2 cellular contexts compared by ENCODE assay signal in the genomic region with DNA sequence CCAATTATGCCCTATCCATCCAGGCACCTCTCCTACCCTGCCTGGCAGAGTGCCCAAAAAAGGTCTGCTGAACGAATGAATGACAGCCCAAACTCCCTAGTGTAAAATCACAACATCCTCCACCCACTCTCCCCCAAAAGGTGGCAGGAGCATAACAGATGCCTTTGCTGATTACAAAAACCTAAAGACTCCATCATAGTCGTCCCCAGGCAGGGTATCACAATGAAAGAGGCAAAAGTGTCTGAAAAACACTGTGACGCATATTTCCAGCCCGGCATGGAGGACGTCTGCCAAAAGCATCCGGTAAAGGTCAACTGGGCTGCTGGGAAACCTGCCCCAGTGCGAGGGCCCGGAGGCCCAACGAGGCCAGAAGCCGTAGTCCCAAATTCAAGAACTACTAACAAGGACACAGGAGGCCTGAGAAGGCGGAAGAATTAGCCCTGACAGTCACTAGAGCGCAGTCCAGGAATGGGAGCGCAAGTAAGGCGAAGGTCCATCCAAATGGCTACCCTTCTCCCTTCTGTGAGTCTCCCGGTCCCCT.
TF ChIP-seq lines count a peak whose summit lies in the region.

No MANE protein-coding gene starts in this region.

TF ChIP-seq in HEK293T, 16 proteins besides CTCF, POLR2A, EP300 and RAD21:
- TF ChIP-seq, protein P1, sequence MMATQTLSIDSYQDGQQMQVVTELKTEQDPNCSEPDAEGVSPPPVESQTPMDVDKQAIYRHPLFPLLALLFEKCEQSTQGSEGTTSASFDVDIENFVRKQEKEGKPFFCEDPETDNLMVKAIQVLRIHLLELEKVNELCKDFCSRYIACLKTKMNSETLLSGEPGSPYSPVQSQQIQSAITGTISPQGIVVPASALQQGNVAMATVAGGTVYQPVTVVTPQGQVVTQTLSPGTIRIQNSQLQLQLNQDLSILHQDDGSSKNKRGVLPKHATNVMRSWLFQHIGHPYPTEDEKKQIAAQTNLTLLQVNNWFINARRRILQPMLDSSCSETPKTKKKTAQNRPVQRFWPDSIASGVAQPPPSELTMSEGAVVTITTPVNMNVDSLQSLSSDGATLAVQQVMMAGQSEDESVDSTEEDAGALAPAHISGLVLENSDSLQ (IDR thresholded peaks at IDR 0.05), result peak; percentile 58
- TF ChIP-seq FOXA1 (IDR thresholded peaks at IDR 0.05), result no peak

TF ChIP-seq in K562, 482 proteins besides CTCF, POLR2A, EP300 and RAD21:
- TF ChIP-seq, protein P2, sequence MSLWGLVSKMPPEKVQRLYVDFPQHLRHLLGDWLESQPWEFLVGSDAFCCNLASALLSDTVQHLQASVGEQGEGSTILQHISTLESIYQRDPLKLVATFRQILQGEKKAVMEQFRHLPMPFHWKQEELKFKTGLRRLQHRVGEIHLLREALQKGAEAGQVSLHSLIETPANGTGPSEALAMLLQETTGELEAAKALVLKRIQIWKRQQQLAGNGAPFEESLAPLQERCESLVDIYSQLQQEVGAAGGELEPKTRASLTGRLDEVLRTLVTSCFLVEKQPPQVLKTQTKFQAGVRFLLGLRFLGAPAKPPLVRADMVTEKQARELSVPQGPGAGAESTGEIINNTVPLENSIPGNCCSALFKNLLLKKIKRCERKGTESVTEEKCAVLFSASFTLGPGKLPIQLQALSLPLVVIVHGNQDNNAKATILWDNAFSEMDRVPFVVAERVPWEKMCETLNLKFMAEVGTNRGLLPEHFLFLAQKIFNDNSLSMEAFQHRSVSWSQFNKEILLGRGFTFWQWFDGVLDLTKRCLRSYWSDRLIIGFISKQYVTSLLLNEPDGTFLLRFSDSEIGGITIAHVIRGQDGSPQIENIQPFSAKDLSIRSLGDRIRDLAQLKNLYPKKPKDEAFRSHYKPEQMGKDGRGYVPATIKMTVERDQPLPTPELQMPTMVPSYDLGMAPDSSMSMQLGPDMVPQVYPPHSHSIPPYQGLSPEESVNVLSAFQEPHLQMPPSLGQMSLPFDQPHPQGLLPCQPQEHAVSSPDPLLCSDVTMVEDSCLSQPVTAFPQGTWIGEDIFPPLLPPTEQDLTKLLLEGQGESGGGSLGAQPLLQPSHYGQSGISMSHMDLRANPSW (CRISPR knock-in tag; IDR thresholded peaks at IDR 0.05), result 0 out of 2 replicates have a peak, but pooled peaks have one; percentile 59
- no peak for TF ChIP-seq EP400 (IDR thresholded peaks at IDR 0.05)
- TF ChIP-seq, protein P3, sequence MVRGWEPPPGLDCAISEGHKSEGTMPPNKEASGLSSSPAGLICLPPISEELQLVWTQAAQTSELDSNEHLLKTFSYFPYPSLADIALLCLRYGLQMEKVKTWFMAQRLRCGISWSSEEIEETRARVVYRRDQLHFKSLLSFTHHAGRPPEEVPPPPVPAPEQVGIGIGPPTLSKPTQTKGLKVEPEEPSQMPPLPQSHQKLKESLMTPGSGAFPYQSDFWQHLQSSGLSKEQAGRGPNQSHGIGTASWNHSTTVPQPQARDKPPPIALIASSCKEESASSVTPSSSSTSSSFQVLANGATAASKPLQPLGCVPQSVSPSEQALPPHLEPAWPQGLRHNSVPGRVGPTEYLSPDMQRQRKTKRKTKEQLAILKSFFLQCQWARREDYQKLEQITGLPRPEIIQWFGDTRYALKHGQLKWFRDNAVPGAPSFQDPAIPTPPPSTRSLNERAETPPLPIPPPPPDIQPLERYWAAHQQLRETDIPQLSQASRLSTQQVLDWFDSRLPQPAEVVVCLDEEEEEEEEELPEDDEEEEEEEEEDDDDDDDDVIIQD (CRISPR knock-in tag; IDR thresholded peaks at IDR 0.05), result no peak
- TF ChIP-seq ZNF696 (CRISPR knock-in tag; conservative IDR thresholded peaks at IDR 0.05), result no peak
- TF ChIP-seq PHTF2 (CRISPR knock-in tag; IDR thresholded peaks at IDR 0.05), result no peak
- no peak for TF ChIP-seq MED1 (CRISPR knock-in tag; IDR thresholded peaks at IDR 0.05; ENCODE audit: borderline replicate concordance)
- no peak for TF ChIP-seq MCM3 (IDR thresholded peaks at IDR 0.05)
- TF ChIP-seq ETV6 (IDR thresholded peaks at IDR 0.05; ENCODE audit: borderline replicate concordance in 1 of 2, low read depth in 2 of 2, low read length in 1 of 2), result no peak
- TF ChIP-seq ETV6 (CRISPR knock-in tag; IDR thresholded peaks at IDR 0.05; ENCODE audit: borderline replicate concordance), result 0 out of 2 replicates have a peak, but pooled peaks have one; percentile 14
- TF ChIP-seq MXI1 (IDR thresholded peaks at IDR 0.05; ENCODE audit: low read depth, low read length), result no peak
- TF ChIP-seq, protein P4, sequence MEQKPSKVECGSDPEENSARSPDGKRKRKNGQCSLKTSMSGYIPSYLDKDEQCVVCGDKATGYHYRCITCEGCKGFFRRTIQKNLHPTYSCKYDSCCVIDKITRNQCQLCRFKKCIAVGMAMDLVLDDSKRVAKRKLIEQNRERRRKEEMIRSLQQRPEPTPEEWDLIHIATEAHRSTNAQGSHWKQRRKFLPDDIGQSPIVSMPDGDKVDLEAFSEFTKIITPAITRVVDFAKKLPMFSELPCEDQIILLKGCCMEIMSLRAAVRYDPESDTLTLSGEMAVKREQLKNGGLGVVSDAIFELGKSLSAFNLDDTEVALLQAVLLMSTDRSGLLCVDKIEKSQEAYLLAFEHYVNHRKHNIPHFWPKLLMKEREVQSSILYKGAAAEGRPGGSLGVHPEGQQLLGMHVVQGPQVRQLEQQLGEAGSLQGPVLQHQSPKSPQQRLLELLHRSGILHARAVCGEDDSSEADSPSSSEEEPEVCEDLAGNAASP (IDR thresholded peaks at IDR 0.05), result no peak
- TF ChIP-seq, protein P5, sequence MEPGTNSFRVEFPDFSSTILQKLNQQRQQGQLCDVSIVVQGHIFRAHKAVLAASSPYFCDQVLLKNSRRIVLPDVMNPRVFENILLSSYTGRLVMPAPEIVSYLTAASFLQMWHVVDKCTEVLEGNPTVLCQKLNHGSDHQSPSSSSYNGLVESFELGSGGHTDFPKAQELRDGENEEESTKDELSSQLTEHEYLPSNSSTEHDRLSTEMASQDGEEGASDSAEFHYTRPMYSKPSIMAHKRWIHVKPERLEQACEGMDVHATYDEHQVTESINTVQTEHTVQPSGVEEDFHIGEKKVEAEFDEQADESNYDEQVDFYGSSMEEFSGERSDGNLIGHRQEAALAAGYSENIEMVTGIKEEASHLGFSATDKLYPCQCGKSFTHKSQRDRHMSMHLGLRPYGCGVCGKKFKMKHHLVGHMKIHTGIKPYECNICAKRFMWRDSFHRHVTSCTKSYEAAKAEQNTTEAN (CRISPR knock-in tag; IDR thresholded peaks at IDR 0.05), result 0 out of 2 replicates have a peak, but pooled peaks have one; percentile 56
- TF ChIP-seq TBL1XR1 (IDR thresholded peaks at IDR 0.05; ENCODE audit: low read length in 2 of 2), result no peak
- TF ChIP-seq MCM5 (IDR thresholded peaks at IDR 0.05; ENCODE audit: low read depth), result no peak
- TF ChIP-seq NFIC (IDR thresholded peaks at IDR 0.05), result peak; percentile 93
- TF ChIP-seq, protein P6, sequence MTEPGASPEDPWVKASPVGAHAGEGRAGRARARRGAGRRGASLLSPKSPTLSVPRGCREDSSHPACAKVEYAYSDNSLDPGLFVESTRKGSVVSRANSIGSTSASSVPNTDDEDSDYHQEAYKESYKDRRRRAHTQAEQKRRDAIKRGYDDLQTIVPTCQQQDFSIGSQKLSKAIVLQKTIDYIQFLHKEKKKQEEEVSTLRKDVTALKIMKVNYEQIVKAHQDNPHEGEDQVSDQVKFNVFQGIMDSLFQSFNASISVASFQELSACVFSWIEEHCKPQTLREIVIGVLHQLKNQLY (CRISPR knock-in tag; conservative IDR thresholded peaks at IDR 0.05), result no peak
- TF ChIP-seq NFIX (CRISPR knock-in tag; IDR thresholded peaks at IDR 0.05; ENCODE audit: low read depth), result peak; percentile 28; the same call in 1 of the 2 replicates
- TF ChIP-seq SIN3A (IDR thresholded peaks at IDR 0.05; ENCODE audit: borderline replicate concordance in 2 of 2, control insufficient read depth in 1 of 2, low read depth in 2 of 2, low read length in 2 of 2), result 0 out of 4 replicates have a peak, but pooled peaks of 1 of the 2 experiments have one; percentile 44
- TF ChIP-seq ZNF24 (IDR thresholded peaks at IDR 0.05), result peak; percentile 94
- TF ChIP-seq CBFA2T3 (IDR thresholded peaks at IDR 0.05), result 0 out of 2 replicates have a peak, but pooled peaks have one; percentile 4
- TF ChIP-seq SAP30 (IDR thresholded peaks at IDR 0.05; ENCODE audit: borderline replicate concordance, insufficient read depth, low read depth, low read length, poor library complexity, severe bottlenecking), result no peak
- 0 out of 2 replicates have a peak, but pooled peaks have one; percentile 31 for TF ChIP-seq SRSF3 (IDR thresholded peaks at IDR 0.05; ENCODE audit: insufficient read depth, low read length)
- no peak for TF ChIP-seq MEIS2 (IDR thresholded peaks at IDR 0.05; ENCODE audit: partially characterized antibody)
- TF ChIP-seq ZNF121 (CRISPR knock-in tag; conservative IDR thresholded peaks at IDR 0.05), result no peak
- TF ChIP-seq, protein P7, sequence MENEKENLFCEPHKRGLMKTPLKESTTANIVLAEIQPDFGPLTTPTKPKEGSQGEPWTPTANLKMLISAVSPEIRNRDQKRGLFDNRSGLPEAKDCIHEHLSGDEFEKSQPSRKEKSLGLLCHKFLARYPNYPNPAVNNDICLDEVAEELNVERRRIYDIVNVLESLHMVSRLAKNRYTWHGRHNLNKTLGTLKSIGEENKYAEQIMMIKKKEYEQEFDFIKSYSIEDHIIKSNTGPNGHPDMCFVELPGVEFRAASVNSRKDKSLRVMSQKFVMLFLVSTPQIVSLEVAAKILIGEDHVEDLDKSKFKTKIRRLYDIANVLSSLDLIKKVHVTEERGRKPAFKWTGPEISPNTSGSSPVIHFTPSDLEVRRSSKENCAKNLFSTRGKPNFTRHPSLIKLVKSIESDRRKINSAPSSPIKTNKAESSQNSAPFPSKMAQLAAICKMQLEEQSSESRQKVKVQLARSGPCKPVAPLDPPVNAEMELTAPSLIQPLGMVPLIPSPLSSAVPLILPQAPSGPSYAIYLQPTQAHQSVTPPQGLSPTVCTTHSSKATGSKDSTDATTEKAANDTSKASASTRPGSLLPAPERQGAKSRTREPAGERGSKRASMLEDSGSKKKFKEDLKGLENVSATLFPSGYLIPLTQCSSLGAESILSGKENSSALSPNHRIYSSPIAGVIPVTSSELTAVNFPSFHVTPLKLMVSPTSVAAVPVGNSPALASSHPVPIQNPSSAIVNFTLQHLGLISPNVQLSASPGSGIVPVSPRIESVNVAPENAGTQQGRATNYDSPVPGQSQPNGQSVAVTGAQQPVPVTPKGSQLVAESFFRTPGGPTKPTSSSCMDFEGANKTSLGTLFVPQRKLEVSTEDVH (IDR thresholded peaks at IDR 0.05; ENCODE audit: low read depth, partially characterized antibody), result no peak
- no peak for TF ChIP-seq ZNF699 (CRISPR knock-in tag; IDR thresholded peaks at IDR 0.05; ENCODE audit: insufficient replicate concordance)
- TF ChIP-seq, protein P8, sequence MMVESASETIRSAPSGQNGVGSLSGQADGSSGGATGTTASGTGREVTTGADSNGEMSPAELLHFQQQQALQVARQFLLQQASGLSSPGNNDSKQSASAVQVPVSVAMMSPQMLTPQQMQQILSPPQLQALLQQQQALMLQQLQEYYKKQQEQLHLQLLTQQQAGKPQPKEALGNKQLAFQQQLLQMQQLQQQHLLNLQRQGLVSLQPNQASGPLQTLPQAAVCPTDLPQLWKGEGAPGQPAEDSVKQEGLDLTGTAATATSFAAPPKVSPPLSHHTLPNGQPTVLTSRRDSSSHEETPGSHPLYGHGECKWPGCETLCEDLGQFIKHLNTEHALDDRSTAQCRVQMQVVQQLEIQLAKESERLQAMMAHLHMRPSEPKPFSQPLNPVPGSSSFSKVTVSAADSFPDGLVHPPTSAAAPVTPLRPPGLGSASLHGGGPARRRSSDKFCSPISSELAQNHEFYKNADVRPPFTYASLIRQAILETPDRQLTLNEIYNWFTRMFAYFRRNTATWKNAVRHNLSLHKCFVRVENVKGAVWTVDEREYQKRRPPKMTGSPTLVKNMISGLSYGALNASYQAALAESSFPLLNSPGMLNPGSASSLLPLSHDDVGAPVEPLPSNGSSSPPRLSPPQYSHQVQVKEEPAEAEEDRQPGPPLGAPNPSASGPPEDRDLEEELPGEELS (CRISPR knock-in tag; IDR thresholded peaks at IDR 0.05; ENCODE audit: borderline replicate concordance), result peak; percentile 54; the same call in 1 of the 2 replicates
- TF ChIP-seq EGR1 (conservative IDR thresholded peaks at IDR 0.05), result 0 out of 2 replicates have a peak, but pooled peaks have one; percentile 14
- no peak for TF ChIP-seq ZNF778 (CRISPR knock-in tag; IDR thresholded peaks at IDR 0.05)
- TF ChIP-seq, protein P1 (IDR thresholded peaks at IDR 0.05), result peak; percentile 85
- TF ChIP-seq KDM1A (IDR thresholded peaks at IDR 0.05), result 0 out of 4 replicates have a peak, but pooled peaks of 1 of the 2 experiments have one; percentile 24
- TF ChIP-seq ZNF324 (CRISPR knock-in tag; IDR thresholded peaks at IDR 0.05), result no peak
